ENCODE assay signal across 16 cellular contexts in the genomic region with DNA sequence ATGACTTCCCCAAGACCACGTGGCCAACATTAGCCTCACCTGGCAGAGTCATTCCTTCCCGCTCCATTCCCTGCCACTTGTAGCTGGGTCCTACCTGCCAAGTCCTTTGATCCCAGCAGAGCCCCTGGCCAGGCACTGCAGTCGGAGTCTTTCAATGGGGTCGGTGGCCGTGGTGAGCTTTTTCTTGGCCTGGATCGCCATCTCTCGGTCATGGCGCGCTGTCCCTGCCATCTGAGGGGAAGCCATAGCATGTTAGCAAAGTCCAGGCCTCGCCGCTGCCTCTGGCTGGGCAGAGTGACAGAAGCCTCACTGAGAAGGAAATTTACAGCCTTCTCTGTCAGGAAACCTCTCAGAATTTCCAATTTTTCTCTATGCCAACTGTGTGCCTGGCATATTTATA. TPM values are rescaled to one million over a fixed set of nuclear protein-coding genes. Genes with fewer than 3 reads are reported as not detected.
A peak's percentile ranks its signal among the peaks of the same experiment; 100 is the strongest.
DNase-seq lines count a peak whose midpoint lies in the region; ATAC-seq and TF ChIP-seq lines count a peak whose summit lies in the region.
"Had no signal": no experiment of that assay in that cellular context is flagged by ENCODE, and none has a peak within 500 bp of the region (broad histone marks: within the 10 kb centered on the region; RNA-seq: fewer than 3 reads in every experiment).

No MANE protein-coding gene starts in this region.

- H3K9ac ChIP-seq in neural progenitor cell: no peak overlapping the region

- H3K36me3 Mint-ChIP-seq in chondrocyte (ENCODE audit: low read depth) (no peaks in the 10 kb centered on the region), neural progenitor cell (no peaks in the 10 kb centered on the region)

- H3K27me3 Mint-ChIP-seq in chondrocyte (ENCODE audit: low read depth): peaks cover 6% of the 10 kb centered on the region
- H3K27me3 Mint-ChIP-seq in neural progenitor cell (ENCODE audit: insufficient read depth, low read depth): peaks cover 12% of the 10 kb centered on the region
- H3K27me3 Mint-ChIP-seq: activated naive CD4-positive, alpha-beta T cell treated with anti-CD3 and anti-CD28 coated beads, Interleukin-2, amount 50 U/mL, for 24 hours; CD4-positive, alpha-beta T cell; central memory CD8-positive, alpha-beta T cell had no signal

- no peak overlapping the region for H3K27ac ChIP-seq in neural progenitor cell
- H3K27ac ChIP-seq in stomach: no peak overlapping the region
- H3K27ac ChIP-seq: esophagus muscularis mucosa, skin epidermis had no signal

- 56 to 71% (median 59%) methylated on average over 11 of the region's 11 CpGs for WGBS in stomach, 5 donors

- H2AFZ ChIP-seq in neural progenitor cell (replicated peaks): no peak overlapping the region

- H3K9me3 Mint-ChIP-seq in chondrocyte (ENCODE audit: low read depth) (peaks cover 13% of the 10 kb centered on the region), neural progenitor cell (no peaks in the 10 kb centered on the region)

- no peak for TF ChIP-seq POLR2A in stomach (IDR thresholded peaks at IDR 0.05)

- DNase-seq in chondrocyte (ENCODE audit: low spot score): no peak
- peak; percentile 48 for DNase-seq in neural progenitor cell (ENCODE audit: low spot score)
- DNase-seq in stomach: no peak
- DNase-seq: CD4-positive, alpha-beta T cell; GDM1; left ventricle myocardium superior; NCI-H1694 treated with DMSO at 0.1 percent for 48 hours had no signal

- TF ChIP-seq EP300 in stomach (IDR thresholded peaks at IDR 0.05): no peak

- H3K27me3 ChIP-seq in neural progenitor cell: peaks cover 46% of the 10 kb centered on the region
- peaks cover 0 to 42% (median 8%) of the 10 kb centered on the region in 3 donors for H3K27me3 ChIP-seq in stomach

- intact Hi-C loops in stomach (cut with DNase I; ENCODE audit: low total_unique reads): loop anchor here (5.0 to 10.0 kb wide), 2 partner anchors 144 to 836 kb away; no protein-coding TSS in a partner anchor

- peak; percentile 7 for TF ChIP-seq CTCF in GM12873 (IDR thresholded peaks at IDR 0.05; ENCODE audit: insufficient read depth, low read depth, low read length, missing control alignments)
- peak; percentile 27; the same call in 1 of the 2 replicates for TF ChIP-seq CTCF in LNCAP (IDR thresholded peaks at IDR 0.05)
- peak; percentile 65 for TF ChIP-seq CTCF in chondrocyte (IDR thresholded peaks at IDR 0.05)
- peak; percentile 50 for TF ChIP-seq CTCF in neural progenitor cell (IDR thresholded peaks at IDR 0.05)
- TF ChIP-seq CTCF in stomach (IDR thresholded peaks at IDR 0.05): no peak

- no peaks in the 10 kb centered on the region for H4K20me1 ChIP-seq in neural progenitor cell (ENCODE audit: low read depth)

- H3K4me3 Mint-ChIP-seq in chondrocyte (ENCODE audit: unreplicated experiment) (no peak overlapping the region), neural progenitor cell (no peak overlapping the region)
- H3K4me3 Mint-ChIP-seq: activated naive CD4-positive, alpha-beta T cell treated with anti-CD3 and anti-CD28 coated beads, Interleukin-2, amount 50 U/mL, for 24 hours; CD4-positive, alpha-beta T cell; central memory CD8-positive, alpha-beta T cell had no signal

- H3K27ac Mint-ChIP-seq in chondrocyte (ENCODE audit: unreplicated experiment) (no peak overlapping the region), neural progenitor cell (no peak overlapping the region)
- H3K27ac Mint-ChIP-seq: CD4-positive, alpha-beta T cell had no signal

- no peaks in the 10 kb centered on the region for H3K79me2 ChIP-seq in neural progenitor cell (ENCODE audit: low read depth)

- H3K9me3 ChIP-seq in neural progenitor cell (ENCODE audit: low read depth): no peaks in the 10 kb centered on the region
- no peaks in the 10 kb centered on the region for H3K9me3 ChIP-seq in stomach
- H3K9me3 ChIP-seq: esophagus muscularis mucosa had no signal

- H3F3A ChIP-seq in neural progenitor cell (ENCODE audit: low read depth): no peaks in the 10 kb centered on the region

- H3K36me3 ChIP-seq in neural progenitor cell (no peaks in the 10 kb centered on the region), stomach (no peaks in the 10 kb centered on the region)
- H3K36me3 ChIP-seq: esophagus muscularis mucosa had no signal

- no peak overlapping the region for H3K4me2 ChIP-seq in neural progenitor cell

- ATAC-seq in HG03521 (IDR thresholded peaks at IDR 0.05; ENCODE audit: unreplicated experiment) (no peak), GM19023 (IDR thresholded peaks at IDR 0.05; ENCODE audit: unreplicated experiment) (no peak), GM18873 (IDR thresholded peaks at IDR 0.05; ENCODE audit: low FRiP score, unreplicated experiment) (no peak)
- ATAC-seq: left ventricle myocardium superior had no signal

- H3K4me1 Mint-ChIP-seq in chondrocyte (ENCODE audit: low read depth) (peaks cover 36% of the 10 kb centered on the region), neural progenitor cell (no peaks in the 10 kb centered on the region)

- H3K4me3 ChIP-seq in neural progenitor cell (no peak overlapping the region), stomach (no peak overlapping the region)
- H3K4me3 ChIP-seq: esophagus muscularis mucosa, skin epidermis had no signal

- H3K4me1 ChIP-seq in neural progenitor cell: no peaks in the 10 kb centered on the region
- H3K4me1 ChIP-seq in stomach: peaks cover 0 to 9% (median 4%) of the 10 kb centered on the region in 4 donors

RNA-seq across cellular contexts. Expression of a gene that starts 17.5 kb away (rescaled TPM):
- total RNA-seq in chondrocyte: not detected in 3 replicates
- total RNA-seq in neural progenitor cell (ENCODE audit: low replicate concordance): 0.15 TPM in 1 of 2 replicates, not detected in the other
- total RNA-seq in stomach: not detected
- not detected for polyA plus RNA-seq in stomach
- total RNA-seq: CD4-positive, alpha-beta T cell; esophagus muscularis mucosa; left ventricle myocardium superior had no signal

Comparison
In these comparisons a context has a peak if more than half of its experiments do, and no peak if none do; other contexts are left out.
1. CTCF ChIP-seq: peak in GM12873 (single experiment), LNCAP (single experiment), chondrocyte (single experiment) and neural progenitor cell (single experiment); none in stomach (0 of 7).